In genomic region chr19:1901940-1902404, GRCh38 we compare ENCODE assay signal across 1 cellular context.
TF ChIP-seq lines count a peak whose summit lies in the region.

No MANE protein-coding gene starts in this region.

TF ChIP-seq in HepG2, 621 proteins besides CTCF, POLR2A, EP300 and RAD21 (continued from another document and continues in another):
- TF ChIP-seq, protein P1, sequence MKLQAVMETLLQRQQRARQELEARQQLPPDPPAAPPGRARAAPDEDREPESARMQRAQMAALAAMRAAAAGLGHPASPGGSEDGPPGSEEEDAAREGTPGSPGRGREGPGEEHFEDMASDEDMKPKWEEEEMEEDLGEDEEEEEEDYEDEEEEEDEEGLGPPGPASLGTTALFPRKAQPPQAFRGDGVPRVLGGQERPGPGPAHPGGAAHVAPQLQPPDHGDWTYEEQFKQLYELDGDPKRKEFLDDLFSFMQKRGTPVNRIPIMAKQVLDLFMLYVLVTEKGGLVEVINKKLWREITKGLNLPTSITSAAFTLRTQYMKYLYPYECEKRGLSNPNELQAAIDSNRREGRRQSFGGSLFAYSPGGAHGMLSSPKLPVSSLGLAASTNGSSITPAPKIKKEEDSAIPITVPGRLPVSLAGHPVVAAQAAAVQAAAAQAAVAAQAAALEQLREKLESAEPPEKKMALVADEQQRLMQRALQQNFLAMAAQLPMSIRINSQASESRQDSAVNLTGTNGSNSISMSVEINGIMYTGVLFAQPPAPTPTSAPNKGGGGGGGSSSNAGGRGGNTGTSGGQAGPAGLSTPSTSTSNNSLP (IDR thresholded peaks at IDR 0.05; ENCODE audit: low read depth, low read length): no peak
- TF ChIP-seq ZNF430 (CRISPR knock-in tag; IDR thresholded peaks at IDR 0.05) (no peak), ZFP36L1 (CRISPR knock-in tag; IDR thresholded peaks at IDR 0.05) (no peak), CHCHD3 (CRISPR knock-in tag; IDR thresholded peaks at IDR 0.05) (no peak), ZBTB42 (CRISPR knock-in tag; IDR thresholded peaks at IDR 0.05) (no peak), GPN1 (CRISPR knock-in tag; IDR thresholded peaks at IDR 0.05; ENCODE audit: borderline replicate concordance) (no peak), ZBTB8A (CRISPR knock-in tag; IDR thresholded peaks at IDR 0.05; ENCODE audit: borderline replicate concordance, low read depth) (no peak), ELK4 (CRISPR knock-in tag; IDR thresholded peaks at IDR 0.05; ENCODE audit: borderline replicate concordance) (no peak), ZEB1 (IDR thresholded peaks at IDR 0.05; ENCODE audit: insufficient replicate concordance, low read depth) (no peak), AHR (CRISPR knock-in tag; IDR thresholded peaks at IDR 0.05) (no peak), EED (CRISPR knock-in tag; IDR thresholded peaks at IDR 0.05) (no peak), ZNF460 (CRISPR knock-in tag; IDR thresholded peaks at IDR 0.05; ENCODE audit: borderline replicate concordance) (no peak), SNAPC4 (CRISPR knock-in tag; IDR thresholded peaks at IDR 0.05) (no peak), ZNF34 (CRISPR knock-in tag; IDR thresholded peaks at IDR 0.05; ENCODE audit: borderline replicate concordance) (no peak), ZNF17 (CRISPR knock-in tag; IDR thresholded peaks at IDR 0.05) (no peak), GABPB1 (CRISPR knock-in tag; IDR thresholded peaks at IDR 0.05) (no peak), ARHGAP35 (CRISPR knock-in tag; IDR thresholded peaks at IDR 0.05; ENCODE audit: borderline replicate concordance) (no peak), ZNF44 (CRISPR knock-in tag; IDR thresholded peaks at IDR 0.05) (no peak), HOXD1 (CRISPR knock-in tag; IDR thresholded peaks at IDR 0.05) (no peak), CBX5 (CRISPR knock-in tag; IDR thresholded peaks at IDR 0.05; ENCODE audit: borderline replicate concordance) (peak; percentile 65; the same call in 1 of the 2 replicates), KAT8 (CRISPR knock-in tag; IDR thresholded peaks at IDR 0.05) (no peak), ZBTB1 (CRISPR knock-in tag; IDR thresholded peaks at IDR 0.05; ENCODE audit: borderline replicate concordance) (no peak), ZNF704 (CRISPR knock-in tag; IDR thresholded peaks at IDR 0.05; ENCODE audit: borderline replicate concordance) (no peak), ZNF10 (CRISPR knock-in tag; IDR thresholded peaks at IDR 0.05; ENCODE audit: borderline replicate concordance, low read depth) (no peak), SKI (IDR thresholded peaks at IDR 0.05; ENCODE audit: partially characterized antibody) (no peak), ZNF646 (CRISPR knock-in tag; IDR thresholded peaks at IDR 0.05) (no peak), MTF2 (CRISPR knock-in tag; IDR thresholded peaks at IDR 0.05; ENCODE audit: borderline replicate concordance) (no peak), KDM4B (CRISPR knock-in tag; IDR thresholded peaks at IDR 0.05) (no peak), SNAI1 (CRISPR knock-in tag; IDR thresholded peaks at IDR 0.05; ENCODE audit: borderline replicate concordance) (no peak), FOSL2 (CRISPR knock-in tag; IDR thresholded peaks at IDR 0.05) (peak; percentile 40), ATM (IDR thresholded peaks at IDR 0.05; ENCODE audit: borderline replicate concordance) (no peak)
- TF ChIP-seq, protein P2, sequence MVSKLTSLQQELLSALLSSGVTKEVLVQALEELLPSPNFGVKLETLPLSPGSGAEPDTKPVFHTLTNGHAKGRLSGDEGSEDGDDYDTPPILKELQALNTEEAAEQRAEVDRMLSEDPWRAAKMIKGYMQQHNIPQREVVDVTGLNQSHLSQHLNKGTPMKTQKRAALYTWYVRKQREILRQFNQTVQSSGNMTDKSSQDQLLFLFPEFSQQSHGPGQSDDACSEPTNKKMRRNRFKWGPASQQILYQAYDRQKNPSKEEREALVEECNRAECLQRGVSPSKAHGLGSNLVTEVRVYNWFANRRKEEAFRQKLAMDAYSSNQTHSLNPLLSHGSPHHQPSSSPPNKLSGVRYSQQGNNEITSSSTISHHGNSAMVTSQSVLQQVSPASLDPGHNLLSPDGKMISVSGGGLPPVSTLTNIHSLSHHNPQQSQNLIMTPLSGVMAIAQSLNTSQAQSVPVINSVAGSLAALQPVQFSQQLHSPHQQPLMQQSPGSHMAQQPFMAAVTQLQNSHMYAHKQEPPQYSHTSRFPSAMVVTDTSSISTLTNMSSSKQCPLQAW (CRISPR knock-in tag; IDR thresholded peaks at IDR 0.05): no peak
- TF ChIP-seq, protein P3, sequence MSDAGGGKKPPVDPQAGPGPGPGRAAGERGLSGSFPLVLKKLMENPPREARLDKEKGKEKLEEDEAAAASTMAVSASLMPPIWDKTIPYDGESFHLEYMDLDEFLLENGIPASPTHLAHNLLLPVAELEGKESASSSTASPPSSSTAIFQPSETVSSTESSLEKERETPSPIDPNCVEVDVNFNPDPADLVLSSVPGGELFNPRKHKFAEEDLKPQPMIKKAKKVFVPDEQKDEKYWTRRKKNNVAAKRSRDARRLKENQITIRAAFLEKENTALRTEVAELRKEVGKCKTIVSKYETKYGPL (CRISPR knock-in tag; IDR thresholded peaks at IDR 0.05): no peak
- TF ChIP-seq, protein P4, sequence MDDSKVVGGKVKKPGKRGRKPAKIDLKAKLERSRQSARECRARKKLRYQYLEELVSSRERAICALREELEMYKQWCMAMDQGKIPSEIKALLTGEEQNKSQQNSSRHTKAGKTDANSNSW (CRISPR knock-in tag; IDR thresholded peaks at IDR 0.05; ENCODE audit: borderline replicate concordance): no peak
- TF ChIP-seq, protein P5, sequence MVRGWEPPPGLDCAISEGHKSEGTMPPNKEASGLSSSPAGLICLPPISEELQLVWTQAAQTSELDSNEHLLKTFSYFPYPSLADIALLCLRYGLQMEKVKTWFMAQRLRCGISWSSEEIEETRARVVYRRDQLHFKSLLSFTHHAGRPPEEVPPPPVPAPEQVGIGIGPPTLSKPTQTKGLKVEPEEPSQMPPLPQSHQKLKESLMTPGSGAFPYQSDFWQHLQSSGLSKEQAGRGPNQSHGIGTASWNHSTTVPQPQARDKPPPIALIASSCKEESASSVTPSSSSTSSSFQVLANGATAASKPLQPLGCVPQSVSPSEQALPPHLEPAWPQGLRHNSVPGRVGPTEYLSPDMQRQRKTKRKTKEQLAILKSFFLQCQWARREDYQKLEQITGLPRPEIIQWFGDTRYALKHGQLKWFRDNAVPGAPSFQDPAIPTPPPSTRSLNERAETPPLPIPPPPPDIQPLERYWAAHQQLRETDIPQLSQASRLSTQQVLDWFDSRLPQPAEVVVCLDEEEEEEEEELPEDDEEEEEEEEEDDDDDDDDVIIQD (CRISPR knock-in tag; IDR thresholded peaks at IDR 0.05; ENCODE audit: low read depth): no peak
